11 cellular contexts compared by ENCODE assay signal in the genomic region with DNA sequence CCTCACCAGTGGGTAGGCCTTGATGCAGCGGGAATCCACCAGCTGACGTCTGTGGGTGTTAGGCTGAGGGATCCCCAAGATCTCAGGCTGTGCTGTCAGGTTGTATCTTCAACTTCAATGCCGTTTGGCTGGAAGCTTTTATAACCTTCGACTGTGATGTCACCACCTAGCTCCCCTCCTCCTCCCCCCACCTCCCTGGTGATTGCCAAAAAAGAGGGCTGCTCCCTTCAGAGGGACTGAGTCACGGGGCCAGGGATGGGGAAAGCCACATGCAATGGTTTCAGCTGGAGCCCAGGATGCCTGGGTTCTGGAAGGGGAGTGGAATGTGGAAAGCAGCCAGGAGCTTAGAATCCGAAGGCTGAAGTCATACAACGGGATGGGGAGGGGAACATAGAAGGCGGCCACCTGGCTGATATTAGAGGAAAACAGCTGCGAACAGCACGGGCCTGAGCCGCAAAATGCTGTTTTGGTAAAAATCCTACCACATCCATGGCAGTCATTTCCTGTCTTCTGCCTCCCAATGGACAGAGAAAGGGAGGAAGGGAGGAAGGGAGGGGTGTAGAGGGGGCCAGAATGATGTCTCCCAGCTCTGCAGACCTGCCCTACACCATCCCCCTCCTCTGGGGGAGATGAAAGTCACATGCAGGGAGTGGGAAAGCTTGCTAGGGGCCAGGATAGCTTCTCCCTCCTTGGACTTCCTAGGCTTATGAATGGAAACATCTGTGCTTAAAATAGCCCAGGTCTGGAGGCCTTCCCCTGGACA. TPM values are rescaled to one million over a fixed set of nuclear protein-coding genes. Genes with fewer than 3 reads are reported as not detected.
A peak's percentile ranks its signal among the peaks of the same experiment; 100 is the strongest.
DNase-seq lines count a peak whose midpoint lies in the region; ATAC-seq and TF ChIP-seq lines count a peak whose summit lies in the region.
"Had no signal": no experiment of that assay in that cellular context is flagged by ENCODE, and none has a peak within 500 bp of the region (broad histone marks: within the 10 kb centered on the region; RNA-seq: fewer than 3 reads in every experiment).

Gene LRRN4CL (minus strand): TSS at position 110 of the 763 bp plus-strand sequence. CDS start 1,022 bp downstream, outside the sequence.

- no peak for ATAC-seq in HG02623 (IDR thresholded peaks at IDR 0.05; ENCODE audit: unreplicated experiment)
- no peak for ATAC-seq in naive thymus-derived CD8-positive, alpha-beta T cell
- ATAC-seq: activated CD8-positive, alpha-beta memory T cell treated with anti-CD3 and anti-CD28 coated beads, Interleukin-2, amount 10 ng/mL, durations not matched to agents 7 days and 5 days had no signal

- DNase-seq in DMS 273 (lab: John Stamatoyannopoulos, UW; ENCODE audit: unreplicated experiment) (peak; percentile 67), DMS 273 treated with DMSO at 0.1 percent for 48 hours (lab: John Stamatoyannopoulos, UW) (no peak), coronary artery (ENCODE audit: low spot score) (peak; percentile 83), mesenteric fat pad (ENCODE audit: low spot score) (no peak), type B pancreatic cell (ENCODE audit: extremely low spot score, unreplicated experiment) (no peak), OCI-M2 (lab: John Stamatoyannopoulos, UW; ENCODE audit: unreplicated experiment) (no peak)
- no peak for DNase-seq in naive thymus-derived CD8-positive, alpha-beta T cell
- DNase-seq: activated CD8-positive, alpha-beta memory T cell treated with anti-CD3 and anti-CD28 coated beads, Interleukin-2, amount 10 ng/mL, durations not matched to agents 7 days and 5 days; NCI-H2029 had no signal

- peak within 1 kb of the TSS; percentile 29 for H3K27ac Mint-ChIP-seq in type B pancreatic cell
- H3K27ac Mint-ChIP-seq in naive thymus-derived CD8-positive, alpha-beta T cell = peak within 1 kb of the TSS in 3 of 10 donors; percentile 12 to 55 (median 24)
- H3K27ac Mint-ChIP-seq: activated CD8-positive, alpha-beta memory T cell treated with anti-CD3 and anti-CD28 coated beads, Interleukin-2, amount 10 ng/mL, durations not matched to agents 7 days and 5 days had no signal

- peak within 1 kb of the TSS; percentile 42 to 74 for H3K27ac ChIP-seq in coronary artery
- H3K27ac ChIP-seq: 22Rv1 had no signal

- H3K4me1 Mint-ChIP-seq in type B pancreatic cell (ENCODE audit: unreplicated experiment) = peaks cover 10% of the 10 kb centered on the region
- H3K4me1 Mint-ChIP-seq in naive thymus-derived CD8-positive, alpha-beta T cell = peaks cover under 1 to 3% (median 2%) of the 10 kb centered on the region in 4 donors

- POLR2A ChIA-PET in naive thymus-derived CD8-positive, alpha-beta T cell (lab: Charles Lee) = interaction anchor here (0.5 to 1.9 kb wide), 8 partner anchors 15 to 116 kb away, joined by 3 to 7 read pairs (median 3); partner anchors contain the start of genes C11orf98, CSKMT, EEF1G and INTS5

- H3K36me3 Mint-ChIP-seq in type B pancreatic cell = peaks cover 15% of the 10 kb centered on the region
- H3K36me3 Mint-ChIP-seq in naive thymus-derived CD8-positive, alpha-beta T cell = peaks cover 0 to 30% (median 3%) of the 10 kb centered on the region in 3 donors

- peak within 1 kb of the TSS; percentile 58 for H3K4me3 Mint-ChIP-seq in type B pancreatic cell
- H3K4me3 Mint-ChIP-seq in naive thymus-derived CD8-positive, alpha-beta T cell = peak within 1 kb of the TSS in 1 of 10 donors; percentile 29
- H3K4me3 Mint-ChIP-seq: activated CD8-positive, alpha-beta memory T cell treated with anti-CD3 and anti-CD28 coated beads, Interleukin-2, amount 10 ng/mL, durations not matched to agents 7 days and 5 days had no signal

- no peaks in the 10 kb centered on the region for H3K27me3 Mint-ChIP-seq in type B pancreatic cell
- peaks cover 0 to 18% (median 4%) of the 10 kb centered on the region in 5 donors for H3K27me3 Mint-ChIP-seq in naive thymus-derived CD8-positive, alpha-beta T cell

- TF ChIP-seq CTCF in coronary artery (IDR thresholded peaks at IDR 0.05) = no peak
- no peak for TF ChIP-seq CTCF in type B pancreatic cell (conservative IDR thresholded peaks at IDR 0.05)

- H3K4me3 ChIP-seq in coronary artery = peak within 1 kb of the TSS; percentile 45

- H3K9me3 Mint-ChIP-seq in type B pancreatic cell = no peaks in the 10 kb centered on the region
- no peaks in the 10 kb centered on the region for H3K9me3 Mint-ChIP-seq in naive thymus-derived CD8-positive, alpha-beta T cell

RNA-seq across cellular contexts. Expression of gene LRRN4CL, which starts in this region (rescaled TPM):
- total RNA-seq in mesenteric fat pad (88.9 TPM), type B pancreatic cell (ENCODE audit: low replicate concordance) (0.21 and 1.0 TPM in 2 replicates)
- under 1 TPM in 1 of 2 experiments, not detected in 1; 0.36 TPM for total RNA-seq in naive thymus-derived CD8-positive, alpha-beta T cell
- polyA plus RNA-seq in naive thymus-derived CD8-positive, alpha-beta T cell = not detected

Comparison
In these comparisons a context has a peak if more than half of its experiments do, and no peak if none do; other contexts are left out.
1. RNA of gene LRRN4CL (total RNA-seq): 88.9 TPM in mesenteric fat pad (single experiment); 0.21 to 1.0 TPM in type B pancreatic cell and 0.36 TPM in naive thymus-derived CD8-positive, alpha-beta T cell; every median in the first group is over 10 times any median in the second.
2. DNase-seq: peak in DMS 273 (single experiment) and coronary artery (single experiment); none in DMS 273 treated with DMSO at 0.1 percent for 48 hours (single experiment), mesenteric fat pad (single experiment), type B pancreatic cell (single experiment), naive thymus-derived CD8-positive, alpha-beta T cell (0 of 10) and OCI-M2 (single experiment).